Comparison of ENCODE assay signal across 22 cellular contexts in genomic region chr18:77210249-77210648, GRCh38. TPM values are rescaled to one million over a fixed set of nuclear protein-coding genes. Genes with fewer than 3 reads are reported as not detected.
A peak's percentile ranks its signal among the peaks of the same experiment; 100 is the strongest.
DNase-seq lines count a peak whose midpoint lies in the region; ATAC-seq lines count a peak whose summit lies in the region.
"Had no signal": no experiment of that assay in that cellular context is flagged by ENCODE, and none has a peak within 500 bp of the region (broad histone marks: within the 10 kb centered on the region; RNA-seq: fewer than 3 reads in every experiment).

No MANE protein-coding gene starts in this region.

- peak overlapping the region; percentile 17 for H3K27ac Mint-ChIP-seq in activated CD4-positive, alpha-beta T cell treated with anti-CD3 and anti-CD28 coated beads, Interleukin-2, amount 10 ng/mL, durations not matched to agents 24 days and 14 days
- peak overlapping the region in 5 of 7 donors; percentile 42 to 82 (median 57) for H3K27ac Mint-ChIP-seq in CD4-positive, alpha-beta memory T cell
- H3K27ac Mint-ChIP-seq in naive thymus-derived CD8-positive, alpha-beta T cell = peak overlapping the region in 9 of 10 donors; percentile 37 to 97 (median 78)

- DNase-seq in activated CD4-positive, alpha-beta T cell treated with anti-CD3 and anti-CD28 coated beads, Interleukin-2, amount 10 ng/mL, durations not matched to agents 24 days and 14 days = no peak
- no peak for DNase-seq in activated CD4-positive, alpha-beta T cell treated with anti-CD3 and anti-CD28 coated beads, Interleukin-2, amount 50 U/mL, for 4 hours
- DNase-seq in CD4-positive, alpha-beta memory T cell = no peak
- DNase-seq in SK-MEL-5 (ENCODE audit: low read depth, low spot score) (peak; percentile 15), H7 (no peak), NCI-H748 (lab: John Stamatoyannopoulos, UW; ENCODE audit: unreplicated experiment) (no peak)
- DNase-seq in naive thymus-derived CD8-positive, alpha-beta T cell = no peak
- DNase-seq: activated naive CD4-positive, alpha-beta T cell; effector CD8-positive, alpha-beta T cell; GF-D8; kidney glomerular epithelial cell; NCI-H1694; NCI-H2227 treated with DMSO at 0.1 percent for 48 hours; stimulated activated CD4-positive, alpha-beta T cell treated with anti-CD3 and anti-CD28 coated beads, Interleukin-4, amount 100 ng/mL, for 24 hours had no signal

- POLR2A ChIA-PET in CD4-positive, alpha-beta memory T cell (lab: Charles Lee; ENCODE audit: partially characterized antibody) = interaction anchor here (0.7 to 3.9 kb wide), 6 partner anchors 78 to 210 kb away, joined by 3 to 21 read pairs (median 4); partner anchors contain the start of gene MBP
- POLR2A ChIA-PET in naive thymus-derived CD8-positive, alpha-beta T cell (lab: Charles Lee) = no interaction called here

- no peak for ATAC-seq in naive thymus-derived CD8-positive, alpha-beta T cell
- ATAC-seq in HG02973 (IDR thresholded peaks at IDR 0.05; ENCODE audit: unreplicated experiment) = no peak
- ATAC-seq: K562 had no signal

- H3K4me1 Mint-ChIP-seq in activated CD4-positive, alpha-beta T cell treated with anti-CD3 and anti-CD28 coated beads, Interleukin-2, amount 10 ng/mL, durations not matched to agents 24 days and 14 days = peaks cover 40% of the 10 kb centered on the region
- H3K4me1 Mint-ChIP-seq in CD4-positive, alpha-beta memory T cell = peaks cover 29 to 52% (median 41%) of the 10 kb centered on the region in 4 donors
- H3K4me1 Mint-ChIP-seq in naive thymus-derived CD8-positive, alpha-beta T cell = peaks cover 27 to 50% (median 48%) of the 10 kb centered on the region in 4 donors

- H3K9me3 Mint-ChIP-seq in activated CD4-positive, alpha-beta T cell treated with anti-CD3 and anti-CD28 coated beads, Interleukin-2, amount 10 ng/mL, durations not matched to agents 24 days and 14 days = no peaks in the 10 kb centered on the region
- no peaks in the 10 kb centered on the region for H3K9me3 Mint-ChIP-seq in CD4-positive, alpha-beta memory T cell
- H3K9me3 Mint-ChIP-seq in naive thymus-derived CD8-positive, alpha-beta T cell = no peaks in the 10 kb centered on the region

- H3K36me3 ChIP-seq in CD4-positive, alpha-beta memory T cell (ENCODE audit: insufficient read depth, low read length) = no peaks in the 10 kb centered on the region
- no peaks in the 10 kb centered on the region for H3K36me3 ChIP-seq in H7 (replicated peaks; ENCODE audit: control insufficient read depth, insufficient read depth, low read length)
- H3K36me3 ChIP-seq: upper lobe of left lung had no signal

- peak overlapping the region; percentile 45 for H3K4me3 Mint-ChIP-seq in activated CD4-positive, alpha-beta T cell treated with anti-CD3 and anti-CD28 coated beads, Interleukin-2, amount 10 ng/mL, durations not matched to agents 24 days and 14 days
- H3K4me3 Mint-ChIP-seq in CD4-positive, alpha-beta memory T cell = peak overlapping the region in 5 of 8 donors; percentile 21 to 96 (median 64)
- peak overlapping the region in 7 of 10 donors; percentile 4 to 95 (median 67) for H3K4me3 Mint-ChIP-seq in naive thymus-derived CD8-positive, alpha-beta T cell

- H3K36me3 Mint-ChIP-seq in activated CD4-positive, alpha-beta T cell treated with anti-CD3 and anti-CD28 coated beads, Interleukin-2, amount 10 ng/mL, durations not matched to agents 24 days and 14 days (ENCODE audit: low read depth) = no peaks in the 10 kb centered on the region
- H3K36me3 Mint-ChIP-seq in CD4-positive, alpha-beta memory T cell = no peaks in the 10 kb centered on the region
- no peaks in the 10 kb centered on the region for H3K36me3 Mint-ChIP-seq in naive thymus-derived CD8-positive, alpha-beta T cell

- peaks cover 37% of the 10 kb centered on the region for H3K4me1 ChIP-seq in CD4-positive, alpha-beta memory T cell (ENCODE audit: insufficient read depth, low read length)

- no peaks in the 10 kb centered on the region for H3K27me3 ChIP-seq in CD4-positive, alpha-beta memory T cell (ENCODE audit: insufficient read depth, low read length)
- H3K27me3 ChIP-seq in H7 (ENCODE audit: control insufficient read depth, insufficient read depth, low read length) = no peaks in the 10 kb centered on the region
- H3K27me3 ChIP-seq: upper lobe of left lung had no signal

- no peak overlapping the region for H3K27ac ChIP-seq in CD4-positive, alpha-beta memory T cell (ENCODE audit: low read depth, low read length)

- H3K9me3 ChIP-seq in CD4-positive, alpha-beta memory T cell (ENCODE audit: control insufficient read depth in 1 of 2, low read length in 2 of 2) = no peaks in the 10 kb centered on the region
- H3K9me3 ChIP-seq: upper lobe of left lung had no signal

- intact Hi-C loops in activated CD4-positive, alpha-beta T cell treated with anti-CD3 and anti-CD28 coated beads, Interleukin-2, amount 10 ng/mL, durations not matched to agents 24 days and 14 days (cut with micrococcal nuclease) = no loop called here
- intact Hi-C loops in CD4-positive, alpha-beta memory T cell (cut with micrococcal nuclease) = no loop called here

- H3K4me3 ChIP-seq in CD4-positive, alpha-beta memory T cell (ENCODE audit: low read length in 2 of 2) = no peak overlapping the region
- no peak overlapping the region for H3K4me3 ChIP-seq in H7 (ENCODE audit: insufficient read depth, low read depth, low read length)
- H3K4me3 ChIP-seq: K562, upper lobe of left lung had no signal

- CTCF ChIA-PET in CD4-positive, alpha-beta memory T cell (lab: Charles Lee; ENCODE audit: partially characterized antibody) = interaction anchor here (1.3 to 8.2 kb wide), 15 partner anchors 9 to 407 kb away, joined by 3 to 88 read pairs (median 10); partner anchors contain the start of gene MBP

- in situ Hi-C loops in SK-MEL-5 (cut with HindIII; ENCODE audit: low pct_unique_long_range_greater_than_20kb, low sequenced_read_pairs) = no loop called here

- peaks cover 3% of the 10 kb centered on the region for H3K27me3 Mint-ChIP-seq in activated CD4-positive, alpha-beta T cell treated with anti-CD3 and anti-CD28 coated beads, Interleukin-2, amount 10 ng/mL, durations not matched to agents 24 days and 14 days
- no peaks in the 10 kb centered on the region for H3K27me3 Mint-ChIP-seq in CD4-positive, alpha-beta memory T cell
- peaks cover 0 to 2% (median 0%) of the 10 kb centered on the region in 5 donors for H3K27me3 Mint-ChIP-seq in naive thymus-derived CD8-positive, alpha-beta T cell

RNA-seq across cellular contexts. Expression of gene GALR1, which starts 39.4 kb away (rescaled TPM):
- not detected in 2 replicates for total RNA-seq in activated CD4-positive, alpha-beta T cell treated with anti-CD3 and anti-CD28 coated beads, Interleukin-2, amount 10 ng/mL, durations not matched to agents 24 days and 14 days
- total RNA-seq in CD4-positive, alpha-beta memory T cell = not detected
- polyA plus RNA-seq in CD4-positive, alpha-beta memory T cell = not detected
- not detected in 2 replicates for total RNA-seq in SK-MEL-5 (2014; rRNA removed; shearing (Covaris generic))
- not detected in 2 replicates for polyA plus RNA-seq in SK-MEL-5 (2015; cell fraction: cytosol; rRNA removed)
- not detected in 2 replicates for polyA plus RNA-seq in SK-MEL-5 (2015; cell fraction: nucleus; rRNA removed)
- not detected for total RNA-seq in naive thymus-derived CD8-positive, alpha-beta T cell
- not detected for polyA plus RNA-seq in naive thymus-derived CD8-positive, alpha-beta T cell
- 0.15 and 0.17 TPM in 2 replicates for total RNA-seq in H7 (2014; rRNA removed; shearing (Covaris generic))
- total RNA-seq: astrocyte, glomerular endothelial cell, K562, lung microvascular endothelial cell, renal cortical epithelial cell, upper lobe of left lung had no signal
- polyA plus RNA-seq: BJ, K562 had no signal

Comparison
In these comparisons a context has a peak if more than half of its experiments do, and no peak if none do; other contexts are left out.
1. H3K27ac Mint-ChIP-seq: peak in every context shown above with its lines; median percentile 78 in naive thymus-derived CD8-positive, alpha-beta T cell; 57 in CD4-positive, alpha-beta memory T cell; 17 in activated CD4-positive, alpha-beta T cell treated with anti-CD3 and anti-CD28 coated beads, Interleukin-2, amount 10 ng/mL, durations not matched to agents 24 days and 14 days.